Comparison of ENCODE assay signal across 16 cellular contexts in genomic region chr9:37210737-37211523, GRCh38.
A peak's percentile ranks its signal among the peaks of the same experiment; 100 is the strongest.
DNase-seq lines count a peak whose midpoint lies in the region; ATAC-seq and TF ChIP-seq lines count a peak whose summit lies in the region.
"Had no signal": no experiment of that assay in that cellular context is flagged by ENCODE, and none has a peak within 500 bp of the region (broad histone marks: within the 10 kb centered on the region; RNA-seq: fewer than 3 reads in every experiment).

No MANE protein-coding gene starts in this region.

- H3K4me2 ChIP-seq in neural cell (ENCODE audit: low read length), result no peak overlapping the region

- no peak for TF ChIP-seq EP300 in neural cell (conservative IDR thresholded peaks at IDR 0.05; ENCODE audit: poor library complexity, severe bottlenecking)

- no peaks in the 10 kb centered on the region for H3K36me3 ChIP-seq in neural cell (ENCODE audit: insufficient read depth, low read length)

- H2AFZ ChIP-seq in neural cell (ENCODE audit: low read depth, low read length), result no peak overlapping the region

- peaks cover 25% of the 10 kb centered on the region for H3K36me3 Mint-ChIP-seq in activated CD8-positive, alpha-beta T cell treated with anti-CD3 and anti-CD28 coated beads, Interleukin-2, amount 10 ng/mL, durations not matched to agents 7 days and 5 days (ENCODE audit: low read depth)

- POLR2A ChIA-PET in activated CD8-positive, alpha-beta T cell treated with anti-CD3 and anti-CD28 coated beads, Interleukin-2, amount 10 ng/mL, durations not matched to agents 7 days and 5 days (lab: Charles Lee), result interaction anchor here (0.6 kb wide), 1 partner anchor 91 kb away, joined by 3 read pairs; the partner anchor contains the start of gene ZCCHC7

- peaks cover 4% of the 10 kb centered on the region for H3F3A ChIP-seq in neural cell (ENCODE audit: insufficient read depth, low read length, poor library complexity, severe bottlenecking)

- no peaks in the 10 kb centered on the region for H3K27me3 Mint-ChIP-seq in activated CD8-positive, alpha-beta T cell treated with anti-CD3 and anti-CD28 coated beads, Interleukin-2, amount 10 ng/mL, durations not matched to agents 7 days and 5 days (ENCODE audit: low read depth)
- H3K27me3 Mint-ChIP-seq: type B pancreatic cell had no signal

- no peak overlapping the region for H3K4me3 ChIP-seq in neural cell (ENCODE audit: low read length)
- H3K4me3 ChIP-seq: dorsolateral prefrontal cortex, lower lobe of right lung had no signal

- H4K20me1 ChIP-seq in neural cell (ENCODE audit: insufficient read depth), result no peaks in the 10 kb centered on the region

- H3K9ac ChIP-seq in neural cell (ENCODE audit: low read length), result no peak overlapping the region

- H3K79me2 ChIP-seq in neural cell (replicated peaks; ENCODE audit: insufficient read depth, low read length), result no peaks in the 10 kb centered on the region

- H3K4me1 Mint-ChIP-seq in activated CD8-positive, alpha-beta T cell treated with anti-CD3 and anti-CD28 coated beads, Interleukin-2, amount 10 ng/mL, durations not matched to agents 7 days and 5 days (ENCODE audit: low read depth), result peaks cover 27% of the 10 kb centered on the region

- no peak for TF ChIP-seq CTCF in neural cell (IDR thresholded peaks at IDR 0.05; ENCODE audit: poor library complexity, severe bottlenecking)

- ATAC-seq in HG02610 (IDR thresholded peaks at IDR 0.05; ENCODE audit: unreplicated experiment) (peak; percentile 42), HG02642 (IDR thresholded peaks at IDR 0.05; ENCODE audit: poor library complexity, unreplicated experiment) (no peak)
- peak; percentile 19 for ATAC-seq in activated CD8-positive, alpha-beta T cell treated with anti-CD3 and anti-CD28 coated beads, Interleukin-2, amount 10 ng/mL, durations not matched to agents 7 days and 5 days
- ATAC-seq: lower lobe of right lung had no signal

- H3K9me2 ChIP-seq in neural cell (ENCODE audit: insufficient read depth, low read length), result no peaks in the 10 kb centered on the region

- H3K27ac Mint-ChIP-seq in activated CD8-positive, alpha-beta T cell treated with anti-CD3 and anti-CD28 coated beads, Interleukin-2, amount 10 ng/mL, durations not matched to agents 7 days and 5 days, result no peak overlapping the region
- H3K27ac Mint-ChIP-seq: type B pancreatic cell had no signal

- no peak for TF ChIP-seq RAD21 in neural cell (conservative IDR thresholded peaks at IDR 0.05)

- peak overlapping the region; percentile 62 for H3K27ac ChIP-seq in neural cell (ENCODE audit: low read length)
- H3K27ac ChIP-seq: dorsolateral prefrontal cortex, lower lobe of right lung had no signal

- H3K4me3 Mint-ChIP-seq in activated CD8-positive, alpha-beta T cell treated with anti-CD3 and anti-CD28 coated beads, Interleukin-2, amount 10 ng/mL, durations not matched to agents 7 days and 5 days, result no peak overlapping the region
- H3K4me3 Mint-ChIP-seq: nephron, type B pancreatic cell had no signal

- DNase-seq in ELR (ENCODE audit: low read depth) (peak; percentile 15), NCI-H2227 (lab: John Stamatoyannopoulos, UW; ENCODE audit: unreplicated experiment) (no peak), cerebellar nuclear complex (lab: John Stamatoyannopoulos, UW) (no peak)
- DNase-seq in activated CD8-positive, alpha-beta T cell treated with anti-CD3 and anti-CD28 coated beads, Interleukin-2, amount 10 ng/mL, durations not matched to agents 7 days and 5 days, result no peak
- DNase-seq: activated CD4-positive, CD25-positive, alpha-beta regulatory T cell treated with anti-CD3 and anti-CD28 coated beads, Interleukin-2, amount 50 U/mL, for 72 hours; dorsolateral prefrontal cortex; H7; KG1; lower lobe of right lung; NCI-H146; stimulated activated CD4-positive, alpha-beta T cell treated with anti-CD3 and anti-CD28 coated beads, Interleukin-2, amount 100 ng/mL, for 24 hours had no signal

- CTCF ChIA-PET in activated CD8-positive, alpha-beta T cell treated with anti-CD3 and anti-CD28 coated beads, Interleukin-2, amount 10 ng/mL, durations not matched to agents 7 days and 5 days (lab: Charles Lee), result interaction anchor here (0.8 to 0.9 kb wide), 2 partner anchors 9 to 88 kb away, joined by 3 read pairs; no protein-coding TSS in a partner anchor

- no peaks in the 10 kb centered on the region for H3K27me3 ChIP-seq in neural cell (ENCODE audit: insufficient read depth, low read depth, low read length)
- H3K27me3 ChIP-seq: dorsolateral prefrontal cortex had no signal

- no peaks in the 10 kb centered on the region for H3K9me3 Mint-ChIP-seq in activated CD8-positive, alpha-beta T cell treated with anti-CD3 and anti-CD28 coated beads, Interleukin-2, amount 10 ng/mL, durations not matched to agents 7 days and 5 days (ENCODE audit: insufficient read depth)
- H3K9me3 Mint-ChIP-seq: type B pancreatic cell had no signal

- no peaks in the 10 kb centered on the region for H3K9me3 ChIP-seq in neural cell (ENCODE audit: low read length)
- H3K9me3 ChIP-seq: lower lobe of right lung had no signal

TF ChIP-seq in neural cell, 6 proteins besides CTCF, POLR2A, EP300 and RAD21:
- TF ChIP-seq POLR2AphosphoS5 (IDR thresholded peaks at IDR 0.05), result no peak
- TF ChIP-seq EZH2 (IDR thresholded peaks at IDR 0.05; ENCODE audit: borderline replicate concordance, insufficient read depth, low read length, poor library complexity, severe bottlenecking), result no peak
- TF ChIP-seq MXI1 (conservative IDR thresholded peaks at IDR 0.05; ENCODE audit: poor library complexity, severe bottlenecking), result no peak
- no peak for TF ChIP-seq TAF1 (IDR thresholded peaks at IDR 0.05; ENCODE audit: low read depth)
- no peak for TF ChIP-seq SMC3 (conservative IDR thresholded peaks at IDR 0.05; ENCODE audit: poor library complexity)
- TF ChIP-seq REST (IDR thresholded peaks at IDR 0.05; ENCODE audit: borderline replicate concordance), result no peak
